Comparison of ENCODE assay signal across 1 cellular context in genomic region chr17:81802856-81803643, GRCh38.
TF ChIP-seq lines count a peak whose summit lies in the region.

No MANE protein-coding gene starts in this region.

TF ChIP-seq in HEK293, 187 proteins besides CTCF, POLR2A, EP300 and RAD21 (continued from another document):
- no peak for TF ChIP-seq HIC1 (tag by site-specific recombination; IDR thresholded peaks at IDR 0.05)
